3 cellular contexts compared by ENCODE assay signal in the genomic region with DNA sequence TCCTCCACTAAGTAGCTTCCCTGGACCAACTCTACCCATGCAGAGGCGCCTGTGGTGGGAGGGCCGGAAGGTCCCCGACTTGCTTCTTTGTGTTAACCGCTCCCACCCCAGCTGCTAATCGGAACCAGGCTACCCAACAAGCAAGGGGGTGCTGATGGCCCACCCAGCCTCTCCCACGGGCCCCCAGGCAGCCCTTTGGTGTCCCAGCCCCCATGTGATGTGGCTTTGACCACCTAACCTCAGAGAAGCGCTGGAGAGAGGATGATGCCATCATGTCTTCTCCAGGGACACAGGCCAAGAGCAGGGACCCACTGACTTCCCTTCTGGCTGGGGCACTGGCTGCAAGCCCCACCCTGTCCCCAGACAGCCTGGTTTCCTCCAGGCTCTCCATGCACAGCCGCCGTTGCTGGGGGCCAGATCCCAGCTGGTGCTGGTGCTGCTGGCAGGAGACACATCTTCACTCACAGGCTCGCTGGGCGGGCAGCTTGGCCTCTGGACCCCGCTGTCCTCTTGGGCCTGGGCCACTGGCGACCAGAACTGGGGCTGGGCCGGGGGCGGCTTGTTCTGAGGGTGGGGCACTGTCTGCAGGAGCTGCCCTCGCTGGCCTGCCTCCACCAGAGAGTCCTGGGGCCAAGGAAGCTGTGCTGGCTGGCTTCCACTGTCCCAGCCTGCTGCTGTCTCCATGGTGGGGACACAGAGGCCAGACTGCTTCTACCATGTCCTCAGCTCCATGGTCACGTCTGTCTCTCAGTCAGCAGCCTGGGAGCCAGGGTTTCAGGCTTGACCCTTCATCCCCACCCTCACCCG.
TF ChIP-seq lines count a peak whose summit lies in the region.

No MANE protein-coding gene starts in this region.

TF ChIP-seq in SK-N-SH, 30 proteins besides CTCF, POLR2A, EP300 and RAD21 (continued from another document):
- TF ChIP-seq PBX3 (IDR thresholded peaks at IDR 0.05) (no peak), YY1 (IDR thresholded peaks at IDR 0.05; ENCODE audit: low read depth) (no peak), FOXJ3 (CRISPR knock-in tag; IDR thresholded peaks at IDR 0.05) (no peak), CHD2 (IDR thresholded peaks at IDR 0.05; ENCODE audit: low read length, partially characterized antibody) (no peak)
- TF ChIP-seq, protein P1, sequence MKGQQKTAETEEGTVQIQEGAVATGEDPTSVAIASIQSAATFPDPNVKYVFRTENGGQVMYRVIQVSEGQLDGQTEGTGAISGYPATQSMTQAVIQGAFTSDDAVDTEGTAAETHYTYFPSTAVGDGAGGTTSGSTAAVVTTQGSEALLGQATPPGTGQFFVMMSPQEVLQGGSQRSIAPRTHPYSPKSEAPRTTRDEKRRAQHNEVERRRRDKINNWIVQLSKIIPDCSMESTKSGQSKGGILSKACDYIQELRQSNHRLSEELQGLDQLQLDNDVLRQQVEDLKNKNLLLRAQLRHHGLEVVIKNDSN (IDR thresholded peaks at IDR 0.05; ENCODE audit: borderline replicate concordance, low read depth) = no peak
TF ChIP-seq in SK-N-SH: peak in this region for 0.

TF ChIP-seq in SK-N-SH treated with all-trans-retinoic acid at 6 μM for 48 hours, 23 proteins besides CTCF, POLR2A, EP300 and RAD21 (continued from another document):
- TF ChIP-seq PATZ1 (CRISPR knock-in tag; IDR thresholded peaks at IDR 0.05; ENCODE audit: borderline replicate concordance) (no peak), SNAI2 (CRISPR knock-in tag; IDR thresholded peaks at IDR 0.05) (no peak), POU6F1 (CRISPR knock-in tag; IDR thresholded peaks at IDR 0.05; ENCODE audit: borderline replicate concordance, low read depth) (no peak), ZFP3 (CRISPR knock-in tag; IDR thresholded peaks at IDR 0.05) (no peak), TOX (CRISPR knock-in tag; IDR thresholded peaks at IDR 0.05; ENCODE audit: borderline replicate concordance) (no peak), CREB5 (CRISPR knock-in tag; IDR thresholded peaks at IDR 0.05; ENCODE audit: low read depth) (no peak), ZFP30 (CRISPR knock-in tag; IDR thresholded peaks at IDR 0.05) (no peak), ZNF565 (CRISPR knock-in tag; conservative IDR thresholded peaks at IDR 0.05; ENCODE audit: low read depth) (no peak), ZNF70 (CRISPR knock-in tag; IDR thresholded peaks at IDR 0.05) (no peak)

TF ChIP-seq in HEK293T, 16 proteins besides CTCF, POLR2A, EP300 and RAD21 (continued from another document):
- TF ChIP-seq CTBP1 (IDR thresholded peaks at IDR 0.05; ENCODE audit: borderline replicate concordance) (no peak), L3MBTL2 (conservative IDR thresholded peaks at IDR 0.05) (no peak)
